Comparison of ENCODE assay signal across 8 cellular contexts in genomic region chr17:44203731-44204452, GRCh38. TPM values are rescaled to one million over a fixed set of nuclear protein-coding genes. Genes with fewer than 3 reads are reported as not detected.
A peak's percentile ranks its signal among the peaks of the same experiment; 100 is the strongest.
DNase-seq lines count a peak whose midpoint lies in the region; ATAC-seq, FAIRE-seq and TF ChIP-seq lines count a peak whose summit lies in the region.

No MANE protein-coding gene starts in this region.

- H3K4me1 ChIP-seq in keratinocyte (ENCODE audit: control insufficient read depth, extremely low read depth, insufficient read depth, low read length) (peaks cover 38% of the 10 kb centered on the region), thymus (ENCODE audit: control insufficient read depth, insufficient read depth, low read length) (peaks cover 9% of the 10 kb centered on the region)

- no peak for ATAC-seq in activated naive CD8-positive, alpha-beta T cell treated with anti-CD3 and anti-CD28 coated beads, Interleukin-2, amount 50 U/mL, for 24 hours
- no peak for ATAC-seq in GM19463 (IDR thresholded peaks at IDR 0.05; ENCODE audit: unreplicated experiment)
- ATAC-seq in HG03139 (IDR thresholded peaks at IDR 0.05; ENCODE audit: unreplicated experiment), result no peak

- H3K27ac Mint-ChIP-seq in HFFc6, result peak overlapping the region; percentile 75
- peak overlapping the region; percentile 20 for H3K27ac Mint-ChIP-seq in activated naive CD8-positive, alpha-beta T cell treated with anti-CD3 and anti-CD28 coated beads, Interleukin-2, amount 50 U/mL, for 24 hours

- H4K20me1 ChIP-seq in keratinocyte (ENCODE audit: control insufficient read depth, extremely low read depth, insufficient read depth, low read length), result peaks cover 2% of the 10 kb centered on the region

- peaks cover 4% of the 10 kb centered on the region for H3K27me3 Mint-ChIP-seq in HFFc6 (ENCODE audit: insufficient read depth)
- H3K27me3 Mint-ChIP-seq in activated naive CD8-positive, alpha-beta T cell treated with anti-CD3 and anti-CD28 coated beads, Interleukin-2, amount 50 U/mL, for 24 hours, result no peaks in the 10 kb centered on the region

- H3K4me1 Mint-ChIP-seq in HFFc6 (ENCODE audit: low read depth), result peaks cover 73% of the 10 kb centered on the region
- peaks cover 36% of the 10 kb centered on the region for H3K4me1 Mint-ChIP-seq in activated naive CD8-positive, alpha-beta T cell treated with anti-CD3 and anti-CD28 coated beads, Interleukin-2, amount 50 U/mL, for 24 hours

- H3K9me3 ChIP-seq in keratinocyte (ENCODE audit: control insufficient read depth, low read depth, low read length) (no peaks in the 10 kb centered on the region), thymus (ENCODE audit: control insufficient read depth) (no peaks in the 10 kb centered on the region)

- DNase-seq in DMS114 treated with DMSO at 0.1 percent for 48 hours (lab: John Stamatoyannopoulos, UW; ENCODE audit: unreplicated experiment) (peak; percentile 52), HFFc6 (peak; percentile 33), RPMI8226 (peak; percentile 68), keratinocyte (ENCODE audit: low read depth, low spot score) (no peak)
- peak; percentile 69 for DNase-seq in activated naive CD8-positive, alpha-beta T cell treated with anti-CD3 and anti-CD28 coated beads, Interleukin-2, amount 50 U/mL, for 24 hours

- H3K79me2 ChIP-seq in keratinocyte (ENCODE audit: control insufficient read depth, insufficient read depth, low read length), result peaks cover 2% of the 10 kb centered on the region

- H3K27ac ChIP-seq in keratinocyte (ENCODE audit: control insufficient read depth, insufficient read depth, low read length) (no peak overlapping the region), thymus (ENCODE audit: low read depth) (peak overlapping the region; percentile 21)

- WGBS in thymus, result 55% methylated on average over 9 of the region's 9 CpGs

- no peaks in the 10 kb centered on the region for H3K27me3 ChIP-seq in keratinocyte (ENCODE audit: control insufficient read depth, extremely low read depth, insufficient read depth, low read length)
- no peaks in the 10 kb centered on the region for H3K27me3 ChIP-seq in thymus (ENCODE audit: control insufficient read depth, insufficient read depth)

- H3K9me3 Mint-ChIP-seq in HFFc6, result no peaks in the 10 kb centered on the region
- H3K9me3 Mint-ChIP-seq in activated naive CD8-positive, alpha-beta T cell treated with anti-CD3 and anti-CD28 coated beads, Interleukin-2, amount 50 U/mL, for 24 hours, result no peaks in the 10 kb centered on the region

- peaks cover 5% of the 10 kb centered on the region for H3K9me1 ChIP-seq in keratinocyte (ENCODE audit: control insufficient read depth, extremely low read depth, insufficient read depth, low read length)

- TF ChIP-seq CTCF in HFFc6 (IDR thresholded peaks at IDR 0.05) (peak; percentile 86), keratinocyte (optimal IDR thresholded peaks at IDR 0.05 in 1 of 3, IDR thresholded peaks at IDR 0.05 in 1 of 3, conservative IDR thresholded peaks at IDR 0.05 in 1 of 3; ENCODE audit: extremely low read depth in 1 of 3, insufficient read depth in 2 of 3, low read length in 3 of 3) (peak; percentile 58 to 82 (median 65))

- dilution Hi-C loops in keratinocyte (cut with MboI; ENCODE audit: extremely low pct_ligation_motif_present, low sequenced_read_pairs), result no loop called here

- peak overlapping the region; percentile 25 for H3K4me2 ChIP-seq in keratinocyte (ENCODE audit: control insufficient read depth, extremely low read depth, insufficient read depth, low read depth, low read length)

- H3K4me3 ChIP-seq in keratinocyte (ENCODE audit: control insufficient read depth in 2 of 3, extremely low read depth in 1 of 3, insufficient read depth in 2 of 3, low read depth in 1 of 3, low read length in 3 of 3) (no peak overlapping the region), thymus (ENCODE audit: low read length) (no peak overlapping the region)

- no peak overlapping the region for H2AFZ ChIP-seq in keratinocyte (ENCODE audit: control insufficient read depth, low read length)

- peak overlapping the region; percentile 12; the same call in 1 of the 2 replicates for H3K4me3 Mint-ChIP-seq in HFFc6
- H3K4me3 Mint-ChIP-seq in activated naive CD8-positive, alpha-beta T cell treated with anti-CD3 and anti-CD28 coated beads, Interleukin-2, amount 50 U/mL, for 24 hours, result no peak overlapping the region

- FAIRE-seq in keratinocyte (lab: Jason Lieb, UNC), result peak; percentile 32

- no peak overlapping the region for H3K9ac ChIP-seq in keratinocyte (ENCODE audit: control insufficient read depth, extremely low read depth, insufficient read depth, low read length)

- H3K36me3 Mint-ChIP-seq in HFFc6 (ENCODE audit: low read depth), result peaks cover 14% of the 10 kb centered on the region
- peaks cover 22% of the 10 kb centered on the region for H3K36me3 Mint-ChIP-seq in activated naive CD8-positive, alpha-beta T cell treated with anti-CD3 and anti-CD28 coated beads, Interleukin-2, amount 50 U/mL, for 24 hours (ENCODE audit: low read depth)

- peaks cover 14 to 17% of the 10 kb centered on the region in 2 experiments for H3K36me3 ChIP-seq in keratinocyte (ENCODE audit: control insufficient read depth in 2 of 2, extremely low read depth in 1 of 2, insufficient read depth in 2 of 2, low read length in 2 of 2)
- H3K36me3 ChIP-seq in thymus (ENCODE audit: control insufficient read depth, insufficient read depth), result peaks cover 24% of the 10 kb centered on the region

RNA-seq across cellular contexts. Expression of gene ATXN7L3, which starts 4.2 kb away (rescaled TPM):
- total RNA-seq in HFFc6 (2021; fragmentation: NEBNext Ultra II Directional; extraction: Animal tissue kit (Norgen Biotek cat#: 25700)), result 10 to 100 TPM; 61.1 to 72.2 (median 68.4) TPM
- 29.3 to 33.8 TPM (median 32.8 TPM) in 3 replicates for polyA plus RNA-seq in keratinocyte
- 68.4 TPM for polyA plus RNA-seq in keratinocyte (2011; ENCODE audit: low read depth)
- polyA plus RNA-seq in keratinocyte (2011; cell fraction: cytosol; rRNA removed), result 27.1 and 31.7 TPM in 2 replicates
- polyA plus RNA-seq in keratinocyte (2011; cell fraction: nucleus; rRNA removed), result 63.6 and 75.5 TPM in 2 replicates
- polyA plus RNA-seq in keratinocyte (2012; ENCODE audit: low replicate concordance), result 20.6 and 28.4 TPM in 2 replicates
- 38.4 to 46.4 TPM (median 38.5 TPM) in 3 replicates for polyA minus RNA-seq in keratinocyte
- 25.5 TPM for polyA minus RNA-seq in keratinocyte (2011; cell fraction: cytosol; rRNA and poly(A)+ RNA removed)
- 17.3 and 17.8 TPM in 2 replicates for polyA minus RNA-seq in keratinocyte (2011; cell fraction: nucleus; rRNA and poly(A)+ RNA removed)
- 53.3 TPM for polyA plus RNA-seq in thymus

RNA-seq across cellular contexts. Expression of gene UBTF, which starts 15.6 kb away (rescaled TPM):
- 10 to 100 TPM; 58.6 to 69.1 (median 65.6) TPM for total RNA-seq in HFFc6 (2021; fragmentation: NEBNext Ultra II Directional; extraction: Animal tissue kit (Norgen Biotek cat#: 25700))
- 14.7 to 23.0 TPM (median 20.5 TPM) in 3 replicates for polyA plus RNA-seq in keratinocyte
- 52.7 TPM for polyA plus RNA-seq in keratinocyte (2011; ENCODE audit: low read depth)
- 15.6 and 21.1 TPM in 2 replicates for polyA plus RNA-seq in keratinocyte (2011; cell fraction: cytosol; rRNA removed)
- polyA plus RNA-seq in keratinocyte (2011; cell fraction: nucleus; rRNA removed), result 37.8 and 39.2 TPM in 2 replicates
- polyA plus RNA-seq in keratinocyte (2012; ENCODE audit: low replicate concordance), result 30.2 and 38.1 TPM in 2 replicates
- polyA minus RNA-seq in keratinocyte, result 9.3 to 36.6 TPM (median 15.2 TPM) in 3 replicates
- 19.8 TPM for polyA minus RNA-seq in keratinocyte (2011; cell fraction: cytosol; rRNA and poly(A)+ RNA removed)
- polyA minus RNA-seq in keratinocyte (2011; cell fraction: nucleus; rRNA and poly(A)+ RNA removed), result 13.9 and 17.8 TPM in 2 replicates
- 70.1 TPM for polyA plus RNA-seq in thymus

RNA-seq across cellular contexts. Expression of gene TMUB2, which starts 17.1 kb away (rescaled TPM):
- total RNA-seq in HFFc6 (2021; fragmentation: NEBNext Ultra II Directional; extraction: Animal tissue kit (Norgen Biotek cat#: 25700)), result 10 to 100 TPM; 29.8 to 37.7 (median 34.0) TPM
- polyA plus RNA-seq in keratinocyte, result 25.5 to 38.5 TPM (median 27.1 TPM) in 3 replicates
- polyA plus RNA-seq in keratinocyte (2011; ENCODE audit: low read depth), result 4.7 TPM
- 18.3 and 19.7 TPM in 2 replicates for polyA plus RNA-seq in keratinocyte (2011; cell fraction: cytosol; rRNA removed)
- polyA plus RNA-seq in keratinocyte (2011; cell fraction: nucleus; rRNA removed), result 76.6 and 85.4 TPM in 2 replicates
- 21.2 and 24.5 TPM in 2 replicates for polyA plus RNA-seq in keratinocyte (2012; ENCODE audit: low replicate concordance)
- 16.5 to 23.1 TPM (median 18.7 TPM) in 3 replicates for polyA minus RNA-seq in keratinocyte
- 18.2 TPM for polyA minus RNA-seq in keratinocyte (2011; cell fraction: cytosol; rRNA and poly(A)+ RNA removed)
- 20.4 and 27.3 TPM in 2 replicates for polyA minus RNA-seq in keratinocyte (2011; cell fraction: nucleus; rRNA and poly(A)+ RNA removed)
- polyA plus RNA-seq in thymus, result 57.6 TPM

RNA-seq across cellular contexts. Expression of gene ASB16, which starts 33.4 kb away (rescaled TPM):
- total RNA-seq in HFFc6 (2021; fragmentation: NEBNext Ultra II Directional; extraction: Animal tissue kit (Norgen Biotek cat#: 25700)), result under 1 TPM in 3 of 6 experiments, not detected in 3; 0.18 to 0.48 (median 0.29) TPM
- not detected in 3 replicates for polyA plus RNA-seq in keratinocyte
- polyA plus RNA-seq in keratinocyte (2011; ENCODE audit: low read depth), result not detected
- polyA plus RNA-seq in keratinocyte (2011; cell fraction: cytosol; rRNA removed), result not detected in 2 replicates
- polyA plus RNA-seq in keratinocyte (2011; cell fraction: nucleus; rRNA removed), result not detected in 2 replicates
- polyA plus RNA-seq in keratinocyte (2012; ENCODE audit: low replicate concordance), result 0.24 and 0.32 TPM in 2 replicates
- not detected in 3 replicates for polyA minus RNA-seq in keratinocyte
- polyA minus RNA-seq in keratinocyte (2011; cell fraction: cytosol; rRNA and poly(A)+ RNA removed), result not detected
- polyA minus RNA-seq in keratinocyte (2011; cell fraction: nucleus; rRNA and poly(A)+ RNA removed), result not detected in 2 replicates
- polyA plus RNA-seq in thymus, result 0.14 TPM
